In genomic region chrX:147890766-147891165, GRCh38 we compare ENCODE assay signal across 18 cellular contexts. TPM values are rescaled to one million over a fixed set of nuclear protein-coding genes. Genes with fewer than 3 reads are reported as not detected.
DNase-seq lines count a peak whose midpoint lies in the region; ATAC-seq, FAIRE-seq and TF ChIP-seq lines count a peak whose summit lies in the region.
"Had no signal": no experiment of that assay in that cellular context is flagged by ENCODE, and none has a peak within 500 bp of the region (broad histone marks: within the 10 kb centered on the region; RNA-seq: fewer than 3 reads in every experiment).

No MANE protein-coding gene starts in this region.

- no peak for TF ChIP-seq RAD21 in liver (IDR thresholded peaks at IDR 0.05)
- no peak for TF ChIP-seq RAD21 in HepG2 (CRISPR knock-in tag; IDR thresholded peaks at IDR 0.05)

- no peak for FAIRE-seq in HepG2 (lab: Jason Lieb, UNC)
- FAIRE-seq: D721Med, GM12892 had no signal

- TF ChIP-seq EP300 in HepG2 (IDR thresholded peaks at IDR 0.05; ENCODE audit: low read depth in 2 of 2, low read length in 2 of 2), result no peak
- TF ChIP-seq EP300 in HepG2 (CRISPR knock-in tag; IDR thresholded peaks at IDR 0.05; ENCODE audit: borderline replicate concordance), result no peak

- TF ChIP-seq CTCF in liver (IDR thresholded peaks at IDR 0.05; ENCODE audit: low read depth, low read length, missing input control) (no peak), HepG2 (CRISPR knock-in tag; IDR thresholded peaks at IDR 0.05) (no peak), osteocyte (IDR thresholded peaks at IDR 0.05) (no peak)

- in situ Hi-C loops in HepG2 (cut with HindIII; ENCODE audit: extremely low pct_ligation_motif_present, low pct_unique_long_range_greater_than_20kb), result no loop called here

- no peak overlapping the region for H3K4me3 Mint-ChIP-seq in osteocyte (ENCODE audit: unreplicated experiment)
- H3K4me3 Mint-ChIP-seq: CD14-positive monocyte; CD8-positive, alpha-beta T cell; H9 had no signal

- no peaks in the 10 kb centered on the region for H3K27me3 ChIP-seq in liver (ENCODE audit: control insufficient read depth in 4 of 4, insufficient read depth in 4 of 4, low read length in 3 of 4)
- no peaks in the 10 kb centered on the region for H3K27me3 ChIP-seq in HepG2 (ENCODE audit: control insufficient read depth in 1 of 2, insufficient read depth in 2 of 2, low read length in 2 of 2)

- ATAC-seq in HepG2 (no peak), HG02642 (IDR thresholded peaks at IDR 0.05; ENCODE audit: poor library complexity, unreplicated experiment) (no peak)
- ATAC-seq: CD8-positive, alpha-beta T cell had no signal

- no peak overlapping the region for H2AFZ ChIP-seq in HepG2 (ENCODE audit: low read length)

- peaks cover 36% of the 10 kb centered on the region for H3K4me1 Mint-ChIP-seq in osteocyte (ENCODE audit: unreplicated experiment)
- H3K4me1 Mint-ChIP-seq: CD14-positive monocyte had no signal

- no peak overlapping the region for H3K4me3 ChIP-seq in liver (ENCODE audit: low read depth in 1 of 3, low read length in 3 of 3)
- H3K4me3 ChIP-seq in HepG2 (replicated peaks in 1 of 3; ENCODE audit: insufficient read depth in 1 of 3, low read depth in 2 of 3, low read length in 3 of 3), result no peak overlapping the region

- H3K4me2 ChIP-seq in HepG2 (ENCODE audit: low read depth, low read length), result no peak overlapping the region

- H3K4me1 ChIP-seq in liver (ENCODE audit: control insufficient read depth in 4 of 4, insufficient read depth in 4 of 4, low read length in 3 of 4) (no peaks in the 10 kb centered on the region), HepG2 (ENCODE audit: insufficient read depth, low read length) (peaks cover 20% of the 10 kb centered on the region)

- WGBS in liver, result 12% methylated on average over 1 of the region's 1 CpG
- WGBS in HepG2 (ENCODE audit: low lambda C conversion rate), result 48% methylated on average over 1 of the region's 1 CpG

- CTCF ChIA-PET in HepG2 (lab: Yijun Ruan, JAX; ENCODE audit: low intra/inter-chr PET ratio, low total read pairs), result no interaction called here

- H3K9ac ChIP-seq in liver (ENCODE audit: low read depth in 1 of 2, low read length in 2 of 2) (no peak overlapping the region), HepG2 (ENCODE audit: insufficient read depth, low read depth, low read length) (no peak overlapping the region)

- no peak for DNase-seq in HepG2 (ENCODE audit: low spot score)
- peak; percentile 22 for DNase-seq in dedifferentiated amniotic fluid mesenchymal stem cell (ENCODE audit: extremely low spot score)
- DNase-seq in osteocyte (ENCODE audit: extremely low spot score, unreplicated experiment), result no peak
- DNase-seq in NCI-H1092 treated with DMSO at 0.1 percent for 48 hours (lab: John Stamatoyannopoulos, UW), result no peak
- DNase-seq in foreskin melanocyte, result no peak
- DNase-seq: CD8-positive, alpha-beta T cell; COR-L47; DMS153; DMS79 treated with DMSO at 0.1 percent for 48 hours; GDM1; GOT3; H9 had no signal

- H3K36me3 ChIP-seq in liver (ENCODE audit: control insufficient read depth in 4 of 4, insufficient read depth in 3 of 4, low read depth in 1 of 4, low read length in 3 of 4) (no peaks in the 10 kb centered on the region), HepG2 (replicated peaks in 1 of 2; ENCODE audit: control insufficient read depth in 1 of 2, insufficient read depth in 2 of 2, low read length in 2 of 2) (no peaks in the 10 kb centered on the region)

- no peak for TF ChIP-seq POLR2A in HepG2 (IDR thresholded peaks at IDR 0.05; ENCODE audit: insufficient read depth in 1 of 2, low read depth in 2 of 2, low read length in 2 of 2)

- no peaks in the 10 kb centered on the region for H3K27me3 Mint-ChIP-seq in osteocyte (ENCODE audit: unreplicated experiment)

- intact Hi-C loops in HepG2 (cut with micrococcal nuclease; ENCODE audit: unreplicated experiment), result no loop called here

- H3K9me3 ChIP-seq in liver (ENCODE audit: control insufficient read depth in 4 of 4, low read length in 3 of 4) (peaks cover 0 to 2% (median 0%) of the 10 kb centered on the region in 4 donors), HepG2 (ENCODE audit: low read length) (no peaks in the 10 kb centered on the region; the same call in 1 of the 2 replicates)

- peak overlapping the region; percentile 25 for H3K27ac Mint-ChIP-seq in osteocyte (ENCODE audit: unreplicated experiment)
- H3K27ac Mint-ChIP-seq: CD14-positive monocyte; CD8-positive, alpha-beta T cell; H9 had no signal

- H3K36me3 Mint-ChIP-seq in osteocyte (ENCODE audit: unreplicated experiment), result no peaks in the 10 kb centered on the region
- H3K36me3 Mint-ChIP-seq: CD14-positive monocyte; CD8-positive, alpha-beta T cell had no signal

- BruUV-seq in HepG2 (replicated peaks; lab: Mats Ljungman, UMichigan), result no TSS peak

- POLR2A ChIA-PET in HepG2 (lab: Yijun Ruan, JAX), result no interaction called here

- peaks cover 28% of the 10 kb centered on the region for H3K9me3 Mint-ChIP-seq in osteocyte (ENCODE audit: unreplicated experiment)

- H3K79me2 ChIP-seq in HepG2 (ENCODE audit: insufficient read depth, low read length), result no peaks in the 10 kb centered on the region

- H4K20me1 ChIP-seq in HepG2 (ENCODE audit: insufficient read depth, low read length), result no peaks in the 10 kb centered on the region

- H3K27ac ChIP-seq in liver (ENCODE audit: low read depth in 1 of 2, low read length in 2 of 2) (peak overlapping the region; percentile 7 to 23), HepG2 (ENCODE audit: extremely low read length, insufficient read depth, low read length) (no peak overlapping the region)
- H3K27ac ChIP-seq: 22Rv1 had no signal

TF ChIP-seq in liver, 16 proteins besides CTCF, POLR2A, EP300 and RAD21:
- TF ChIP-seq TAF1 (conservative IDR thresholded peaks at IDR 0.05) (no peak), YY1 (IDR thresholded peaks at IDR 0.05) (peak; percentile 14)

TF ChIP-seq in HepG2, 621 proteins besides CTCF, POLR2A, EP300 and RAD21:
- TF ChIP-seq XRCC5 (optimal IDR thresholded peaks at IDR 0.05; ENCODE audit: low read length), result no peak
- TF ChIP-seq SOX6 (IDR thresholded peaks at IDR 0.05), result no peak
- no peak for TF ChIP-seq SOX6 (CRISPR knock-in tag; IDR thresholded peaks at IDR 0.05)
- TF ChIP-seq ZNF143 (CRISPR knock-in tag; IDR thresholded peaks at IDR 0.05), result no peak
- no peak for TF ChIP-seq ZNF564 (CRISPR knock-in tag; IDR thresholded peaks at IDR 0.05)
- TF ChIP-seq ATF3 (CRISPR knock-in tag; IDR thresholded peaks at IDR 0.05), result no peak
- TF ChIP-seq SRY (CRISPR knock-in tag; IDR thresholded peaks at IDR 0.05), result no peak
- no peak for TF ChIP-seq FOXJ3 (CRISPR knock-in tag; IDR thresholded peaks at IDR 0.05; ENCODE audit: borderline replicate concordance)
- no peak for TF ChIP-seq ARNTL (CRISPR knock-in tag; IDR thresholded peaks at IDR 0.05)
- TF ChIP-seq MED13 (CRISPR knock-in tag; IDR thresholded peaks at IDR 0.05), result no peak
TF ChIP-seq in HepG2: peak in this region for 0.

RNA-seq across cellular contexts. Expression of gene FMR1, which starts 21.0 kb away (rescaled TPM):
- total RNA-seq in liver, result 10 to 100 TPM; 22.1 to 29.4 TPM
- 10 to 100 TPM; 10.9 to 11.6 TPM for polyA plus RNA-seq in liver
- 27.8 and 29.3 TPM in 2 replicates for total RNA-seq in HepG2 (2016; rRNA removed; fragmentation: Illumina TruSeq; extraction: Trizol)
- 7.1 and 8.2 TPM in 2 replicates for total RNA-seq in HepG2 (2016; cell fraction: cytosol; rRNA removed; fragmentation: Illumina TruSeq; extraction: Trizol; ENCODE audit: low read depth)
- total RNA-seq in HepG2 (2016; cell fraction: insoluble cytoplasmic fraction; rRNA removed; fragmentation: Illumina TruSeq; extraction: Trizol), result 27.9 and 28.2 TPM in 2 replicates
- 10.8 and 13.7 TPM in 2 replicates for total RNA-seq in HepG2 (2016; cell fraction: membrane; rRNA removed; fragmentation: Illumina TruSeq; extraction: Trizol)
- 40.4 and 42.5 TPM in 2 replicates for total RNA-seq in HepG2 (2016; cell fraction: nucleus; rRNA removed; fragmentation: Illumina TruSeq; extraction: Trizol)
- 47.1 and 49.6 TPM in 2 replicates for polyA plus RNA-seq in HepG2 (2011; rRNA removed)
- 13.5 and 21.4 TPM in 2 replicates for polyA plus RNA-seq in HepG2 (2011; cell fraction: cytosol; rRNA removed)
- polyA plus RNA-seq in HepG2 (2011; cell fraction: nucleus; rRNA removed), result 67.5 and 88.7 TPM in 2 replicates
- polyA plus RNA-seq in HepG2 (2012), result 58.7 and 86.7 TPM in 2 replicates
- 1.1 and 1.3 TPM in 2 replicates for polyA plus RNA-seq in HepG2 (2016; cell fraction: cytosol; fragmentation: Illumina TruSeq; extraction: Trizol; ENCODE audit: low read depth)
- 28.9 and 30.6 TPM in 2 replicates for polyA plus RNA-seq in HepG2 (2016; cell fraction: insoluble cytoplasmic fraction; fragmentation: Illumina TruSeq; extraction: Trizol; ENCODE audit: low read depth)
- 4.3 and 6.1 TPM in 2 replicates for polyA plus RNA-seq in HepG2 (2016; cell fraction: membrane; fragmentation: Illumina TruSeq; extraction: Trizol; ENCODE audit: low read depth)
- polyA plus RNA-seq in HepG2 (2016; cell fraction: nucleus; fragmentation: Illumina TruSeq; extraction: Trizol; ENCODE audit: insufficient read depth, low read depth), result 56.9 and 61.9 TPM in 2 replicates
- polyA minus RNA-seq in HepG2 (2011; rRNA and poly(A)+ RNA removed; ENCODE audit: low replicate concordance), result 19.4 and 22.9 TPM in 2 replicates
- 28.4 and 38.1 TPM in 2 replicates for polyA minus RNA-seq in HepG2 (2011; cell fraction: cytosol; rRNA and poly(A)+ RNA removed)
- polyA minus RNA-seq in HepG2 (2011; cell fraction: nucleus; rRNA and poly(A)+ RNA removed), result 172 and 229 TPM in 2 replicates
- total RNA-seq in osteocyte, result 59.8 and 63.4 TPM in 2 replicates
